Comparison of ENCODE assay signal across 25 cellular contexts in the genomic region with DNA sequence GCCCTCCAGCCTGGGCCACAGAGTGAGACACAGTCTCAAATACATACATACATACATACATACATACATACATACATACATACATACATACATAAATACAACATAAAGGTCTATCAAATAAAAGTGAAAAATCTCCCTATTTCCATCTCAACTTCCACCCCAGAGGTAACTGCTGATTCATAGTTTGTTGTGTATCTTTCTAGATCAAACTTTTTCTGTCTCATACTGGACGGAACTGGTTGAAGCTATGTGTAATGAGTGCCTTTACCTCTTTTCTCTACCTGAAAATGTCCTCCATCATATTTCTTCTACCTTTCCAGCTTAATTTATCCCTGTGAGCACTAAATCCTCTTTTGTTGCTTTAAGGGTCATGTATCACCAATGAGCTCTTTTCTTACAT.
"Had no signal": no experiment of that assay in that cellular context is flagged by ENCODE, and none has a peak within 500 bp of the region (broad histone marks: within the 10 kb centered on the region; RNA-seq: fewer than 3 reads in every experiment).

No MANE protein-coding gene starts in this region.

- H3K36me3 ChIP-seq: esophagus muscularis mucosa, gastroesophageal sphincter, heart left ventricle, lower lobe of right lung had no signal

- DNase-seq: dermis blood vessel endothelial cell; dorsolateral prefrontal cortex; effector CD4-positive, alpha-beta T cell; effector memory CD4-positive, alpha-beta T cell; foreskin keratinocyte; heart left ventricle; hypothalamus; immature natural killer cell; islet precursor cell; kidney; kidney glomerular epithelial cell; left colon; left ventricle myocardium superior; lower lobe of right lung; mesenchymal stem cell; naive thymus-derived CD4-positive, alpha-beta T cell; natural killer cell had no signal

- ATAC-seq: foreskin keratinocyte; gastroesophageal sphincter; heart left ventricle; left colon; left lobe of liver; left ventricle myocardium superior; lower lobe of right lung; naive thymus-derived CD4-positive, alpha-beta T cell; natural killer cell had no signal

- H2AFZ ChIP-seq: hepatocyte had no signal

- H3K4me1 ChIP-seq: esophagus muscularis mucosa, foreskin keratinocyte, gastroesophageal sphincter, lower lobe of right lung had no signal

- H3K79me2 ChIP-seq: hepatocyte had no signal

- H3K4me3 ChIP-seq: coronary artery, dorsolateral prefrontal cortex, esophagus muscularis mucosa, gastroesophageal sphincter, heart left ventricle, hepatocyte, lower lobe of right lung had no signal

- H3K27me3 Mint-ChIP-seq: naive thymus-derived CD4-positive, alpha-beta T cell had no signal

- H3K4me2 ChIP-seq: hepatocyte had no signal

- FAIRE-seq: endothelial cell of umbilical vein, frontal cortex, kidney had no signal

- H3K9me3 Mint-ChIP-seq: immature natural killer cell, natural killer cell had no signal

- H3K27me3 ChIP-seq: esophagus muscularis mucosa, foreskin keratinocyte, gastroesophageal sphincter, hepatocyte had no signal

- H3K36me3 Mint-ChIP-seq: natural killer cell had no signal

- H3K4me3 Mint-ChIP-seq: immature natural killer cell; mesothelial cell of epicardium; naive thymus-derived CD4-positive, alpha-beta T cell; natural killer cell had no signal

- H3K27ac ChIP-seq: coronary artery, dorsolateral prefrontal cortex, esophagus muscularis mucosa, foreskin keratinocyte, gastroesophageal sphincter, heart left ventricle, hepatocyte, lower lobe of right lung had no signal

- H3K9me3 ChIP-seq: esophagus muscularis mucosa, gastroesophageal sphincter, heart left ventricle, lower lobe of right lung had no signal

- H3K27ac Mint-ChIP-seq: immature natural killer cell; mesothelial cell of epicardium; naive thymus-derived CD4-positive, alpha-beta T cell; natural killer cell had no signal

- H3K4me1 Mint-ChIP-seq: immature natural killer cell; mesothelial cell of epicardium; naive thymus-derived CD4-positive, alpha-beta T cell; natural killer cell had no signal
